In the genomic region with DNA sequence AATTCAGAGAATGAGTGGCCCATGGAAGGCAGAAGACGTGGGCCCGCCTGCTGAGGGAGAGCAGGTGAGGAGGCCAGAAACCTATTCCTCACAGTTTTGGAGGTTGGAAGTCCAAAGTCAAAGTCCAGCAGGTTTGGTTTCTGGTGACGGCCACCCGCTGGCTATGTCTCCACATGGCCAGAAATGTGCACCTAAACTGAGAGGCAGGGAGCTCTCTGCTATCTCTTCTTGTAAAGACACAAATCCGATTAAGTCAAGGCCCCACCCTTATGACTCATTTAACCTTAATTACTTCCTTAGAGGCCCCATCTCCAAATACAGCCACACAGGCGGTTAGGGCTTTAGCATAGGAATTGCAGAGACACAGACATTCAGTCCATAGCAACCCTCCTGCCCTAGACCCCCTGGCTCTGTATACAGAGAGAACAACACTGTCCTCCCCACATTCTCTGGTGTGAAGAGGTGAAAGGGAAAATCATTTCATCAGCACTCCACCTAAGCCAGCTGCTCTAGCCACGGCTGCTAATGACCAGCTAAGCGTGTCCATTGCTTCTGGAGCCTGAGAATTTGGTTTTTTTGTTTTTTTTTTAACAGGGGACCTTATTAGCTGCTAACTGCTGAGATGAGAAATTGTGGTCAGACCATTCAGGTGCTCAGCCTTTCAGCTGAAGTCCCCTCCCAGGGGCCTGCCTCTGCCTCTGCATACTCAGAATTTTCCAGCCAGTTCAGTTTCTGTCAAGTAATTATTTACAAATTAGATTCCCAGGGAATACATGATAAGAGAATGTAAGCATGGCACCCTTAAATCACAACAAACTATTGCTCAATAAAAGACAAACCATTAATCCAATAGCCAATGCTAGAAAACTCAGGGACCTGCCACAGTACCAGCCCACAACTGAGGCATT, we compare ENCODE assay signal across 9 cellular contexts.
A peak's percentile ranks its signal among the peaks of the same experiment; 100 is the strongest.
DNase-seq lines count a peak whose midpoint lies in the region; ATAC-seq and TF ChIP-seq lines count a peak whose summit lies in the region.
"Had no signal": no experiment of that assay in that cellular context is flagged by ENCODE, and none has a peak within 500 bp of the region (broad histone marks: within the 10 kb centered on the region; RNA-seq: fewer than 3 reads in every experiment).

No MANE protein-coding gene starts in this region.

- H3K9ac ChIP-seq in colonic mucosa (ENCODE audit: low read depth in 2 of 2, low read length in 2 of 2), result no peak overlapping the region

- DNase-seq in DMS153 (lab: John Stamatoyannopoulos, UW) (peak; percentile 48), DMS153 treated with DMSO at 0.1 percent for 48 hours (lab: John Stamatoyannopoulos, UW; ENCODE audit: unreplicated experiment) (no peak), NCI-H69 (lab: John Stamatoyannopoulos, UW) (peak; percentile 56), colonic mucosa (peak; percentile 49), gastrocnemius medialis (no peak), putamen (ENCODE audit: low spot score) (no peak)
- DNase-seq in activated CD4-positive, alpha-beta T cell treated with anti-CD3 and anti-CD28 coated beads, Interleukin-2, amount 50 U/mL, for 4 hours, result no peak

- in situ Hi-C loops in gastrocnemius medialis (cut with MboI; ENCODE audit: low sequenced_read_pairs in 4 of 4), result no loop called here

- ATAC-seq in HG02870 (IDR thresholded peaks at IDR 0.05; ENCODE audit: unreplicated experiment), result peak; percentile 88
- ATAC-seq in gastrocnemius medialis, result no peak

- TF ChIP-seq POLR2A in gastrocnemius medialis (IDR thresholded peaks at IDR 0.05), result no peak

- H3K9me3 ChIP-seq in colonic mucosa (no peaks in the 10 kb centered on the region), gastrocnemius medialis (no peaks in the 10 kb centered on the region)

- no peaks in the 10 kb centered on the region for H3K36me3 ChIP-seq in colonic mucosa
- no peaks in the 10 kb centered on the region for H3K36me3 ChIP-seq in gastrocnemius medialis

- no peak for TF ChIP-seq CTCF in colonic mucosa (IDR thresholded peaks at IDR 0.05)
- no peak for TF ChIP-seq CTCF in gastrocnemius medialis (IDR thresholded peaks at IDR 0.05 in 4 of 5, conservative IDR thresholded peaks at IDR 0.05 in 1 of 5)

- intact Hi-C loops in colonic mucosa (cut with DNase I) (no loop called here), gastrocnemius medialis (cut with DNase I; ENCODE audit: low total_unique reads) (no loop called here)

- H3K4me3 ChIP-seq in colonic mucosa (no peak overlapping the region), gastrocnemius medialis (no peak overlapping the region)

- H3K27me3 ChIP-seq in colonic mucosa (no peaks in the 10 kb centered on the region), gastrocnemius medialis (no peaks in the 10 kb centered on the region)

- H3K27ac ChIP-seq in colonic mucosa, result no peak overlapping the region
- H3K27ac ChIP-seq in gastrocnemius medialis, result no peak overlapping the region
- H3K27ac ChIP-seq: 22Rv1 had no signal

- H3K4me1 ChIP-seq in colonic mucosa, result no peaks in the 10 kb centered on the region
- H3K4me1 ChIP-seq in gastrocnemius medialis, result no peaks in the 10 kb centered on the region

Comparison
In these comparisons a context has a peak if more than half of its experiments do, and no peak if none do; other contexts are left out.
1. DNase-seq: peak in DMS153 (single experiment), NCI-H69 (single experiment) and colonic mucosa (single experiment); none in DMS153 treated with DMSO at 0.1 percent for 48 hours (single experiment), gastrocnemius medialis (0 of 2), putamen (single experiment) and activated CD4-positive, alpha-beta T cell treated with anti-CD3 and anti-CD28 coated beads, Interleukin-2, amount 50 U/mL, for 4 hours (0 of 2).